9 cellular contexts compared by ENCODE assay signal in the genomic region with DNA sequence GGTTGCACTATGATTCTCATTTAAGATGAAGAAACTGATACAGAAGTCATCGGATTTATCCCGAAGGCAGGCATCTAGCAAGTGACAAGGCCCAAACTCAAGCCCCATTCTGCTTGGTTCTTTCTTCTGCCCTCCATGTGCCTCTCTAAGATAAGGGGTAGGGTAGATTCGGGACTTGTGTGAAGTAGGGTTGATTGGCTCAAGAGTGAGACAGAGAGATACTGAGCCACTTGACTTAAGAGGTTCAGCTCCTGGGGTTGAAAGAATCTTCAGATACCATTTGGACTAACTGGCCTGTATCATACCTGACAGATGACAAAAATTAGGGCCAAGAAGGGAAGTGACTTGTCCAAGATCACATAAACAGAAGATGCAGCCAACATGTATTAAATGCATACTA.
DNase-seq lines count a peak whose midpoint lies in the region; ATAC-seq and TF ChIP-seq lines count a peak whose summit lies in the region.
"Had no signal": no experiment of that assay in that cellular context is flagged by ENCODE, and none has a peak within 500 bp of the region (broad histone marks: within the 10 kb centered on the region; RNA-seq: fewer than 3 reads in every experiment).

No MANE protein-coding gene starts in this region.

- no peaks in the 10 kb centered on the region for H3K9me3 Mint-ChIP-seq in nephron progenitor cell

- peak overlapping the region; percentile 89 for H2AFZ ChIP-seq in MM.1S (ENCODE audit: low read length)

- H3K27me3 Mint-ChIP-seq in nephron progenitor cell (ENCODE audit: low read depth, poor library complexity) = peaks cover 22% of the 10 kb centered on the region

- peak overlapping the region; percentile 99 for H3K9ac ChIP-seq in MM.1S (ENCODE audit: low read length)
- H3K9ac ChIP-seq in duodenal mucosa (ENCODE audit: low read depth in 1 of 2, low read length in 2 of 2) = peak overlapping the region; percentile 76 to 94

- peak overlapping the region; percentile 74 for H3K27ac Mint-ChIP-seq in nephron progenitor cell

- no peak for ATAC-seq in GM18867 (IDR thresholded peaks at IDR 0.05; ENCODE audit: unreplicated experiment)

- peak overlapping the region; percentile 89 for H3K4me3 Mint-ChIP-seq in nephron progenitor cell

- TF ChIP-seq CTCF in C4-2B (conservative IDR thresholded peaks at IDR 0.05) = no peak
- TF ChIP-seq CTCF in MM.1S (IDR thresholded peaks at IDR 0.05; ENCODE audit: low read length) = no peak
- TF ChIP-seq CTCF in nephron progenitor cell (IDR thresholded peaks at IDR 0.05) = no peak

- no peaks in the 10 kb centered on the region for H3F3A ChIP-seq in MM.1S (ENCODE audit: insufficient read depth, low read length)

- peaks cover 14% of the 10 kb centered on the region for H3K36me3 Mint-ChIP-seq in nephron progenitor cell (ENCODE audit: low read depth)

- no peak for DNase-seq in MM.1S
- DNase-seq in nephron progenitor cell = no peak
- no peak for DNase-seq in NCI-H2196 (lab: John Stamatoyannopoulos, UW; ENCODE audit: unreplicated experiment)
- no peak for DNase-seq in AML-193 (lab: John Stamatoyannopoulos, UW)
- DNase-seq in NCI-H1694 (lab: John Stamatoyannopoulos, UW) = no peak
- DNase-seq: stimulated activated CD4-positive, alpha-beta T cell treated with anti-CD3 and anti-CD28 coated beads, Interleukin-12 subunit alpha, Interleukin-12 subunit beta, amount 100 ng/mL, for 4 hours had no signal

- peaks cover 23% of the 10 kb centered on the region for H3K4me1 Mint-ChIP-seq in nephron progenitor cell

- H4K20me1 ChIP-seq in MM.1S (ENCODE audit: insufficient read depth, low read length) = no peaks in the 10 kb centered on the region

- H3K4me2 ChIP-seq in MM.1S (ENCODE audit: low read depth, low read length) = peak overlapping the region; percentile 73

- peaks cover 15% of the 10 kb centered on the region for H3K4me1 ChIP-seq in MM.1S (ENCODE audit: low read length)
- peaks cover 20 to 21% of the 10 kb centered on the region in 2 donors for H3K4me1 ChIP-seq in duodenal mucosa (ENCODE audit: control insufficient read depth in 1 of 2, insufficient read depth in 2 of 2, low read length in 2 of 2)

- H3K27ac ChIP-seq in C4-2B = peak overlapping the region; percentile 98; the same call in 1 of the 2 replicates
- no peak overlapping the region for H3K27ac ChIP-seq in MM.1S (ENCODE audit: low read length)
- H3K27ac ChIP-seq in duodenal mucosa (ENCODE audit: low read depth, low read length) = no peak overlapping the region

- no peaks in the 10 kb centered on the region for H3K9me2 ChIP-seq in MM.1S (replicated peaks; ENCODE audit: insufficient read depth, low read length)

- H3K9me3 ChIP-seq in MM.1S (replicated peaks; ENCODE audit: insufficient read depth, low read length) (no peaks in the 10 kb centered on the region), duodenal mucosa (ENCODE audit: control insufficient read depth in 1 of 2, low read length in 2 of 2) (no peaks in the 10 kb centered on the region)

- H3K4me3 ChIP-seq in MM.1S (ENCODE audit: low read length) = peak overlapping the region; percentile 96
- H3K4me3 ChIP-seq in duodenal mucosa (ENCODE audit: low read depth in 1 of 2, low read length in 2 of 2) = peak overlapping the region; percentile 75 to 88

- H3K36me3 ChIP-seq in MM.1S (replicated peaks; ENCODE audit: insufficient read depth, low read length) (no peaks in the 10 kb centered on the region), duodenal mucosa (ENCODE audit: control insufficient read depth in 1 of 2, insufficient read depth in 2 of 2, low read length in 2 of 2) (peaks cover 3 to 15% of the 10 kb centered on the region in 2 donors)

- no peaks in the 10 kb centered on the region for H3K27me3 ChIP-seq in MM.1S (replicated peaks; ENCODE audit: insufficient read depth, low read length)
- H3K27me3 ChIP-seq in duodenal mucosa (ENCODE audit: control insufficient read depth in 1 of 2, insufficient read depth in 2 of 2, low read length in 2 of 2) = no peaks in the 10 kb centered on the region

- peaks cover 22% of the 10 kb centered on the region for H3K79me2 ChIP-seq in MM.1S (ENCODE audit: low read length)
